Comparison of ENCODE assay signal across 17 cellular contexts in genomic region chr2:157732596-157732995, GRCh38.
"Had no signal": no experiment of that assay in that cellular context is flagged by ENCODE, and none has a peak within 500 bp of the region (broad histone marks: within the 10 kb centered on the region; RNA-seq: fewer than 3 reads in every experiment).

No MANE protein-coding gene starts in this region.

- H3K27ac ChIP-seq: adrenal gland, cardiac muscle cell, skin epidermis, tibial artery, WERI-Rb-1 had no signal

- DNase-seq: activated CD4-positive, alpha-beta memory T cell treated with anti-CD3 and anti-CD28 coated beads, Interleukin-2, amount 10 ng/mL, durations not matched to agents 7 days and 5 days; activated CD4-positive, alpha-beta T cell treated with anti-CD3 and anti-CD28 coated beads for 4 hours; activated effector memory CD4-positive, alpha-beta T cell treated with anti-CD3 and anti-CD28 coated beads, Interleukin-2, amount 50 U/mL, for 16 hours; activated T-cell treated with anti-CD3 and anti-CD28 coated beads, Interleukin-2, amount 50 U/mL, for 4 hours; adrenal gland; hypothalamus; nucleus accumbens; stimulated activated CD4-positive, alpha-beta T cell treated with anti-CD3 and anti-CD28 coated beads, Interleukin-4, amount 100 ng/mL, for 24 hours; stimulated activated naive CD4-positive, alpha-beta T cell; T1000; tibial artery; WERI-Rb-1 had no signal

- FAIRE-seq: urothelium cell line had no signal

- H3K27me3 Mint-ChIP-seq: activated CD4-positive, alpha-beta memory T cell treated with anti-CD3 and anti-CD28 coated beads, Interleukin-2, amount 10 ng/mL, durations not matched to agents 7 days and 5 days; activated naive CD4-positive, alpha-beta T cell treated with anti-CD3 and anti-CD28 coated beads, Interleukin-2, amount 50 U/mL, for 24 hours had no signal

- H3K27ac Mint-ChIP-seq: activated CD4-positive, alpha-beta memory T cell treated with anti-CD3 and anti-CD28 coated beads, Interleukin-2, amount 10 ng/mL, durations not matched to agents 7 days and 5 days; activated naive CD4-positive, alpha-beta T cell treated with anti-CD3 and anti-CD28 coated beads, Interleukin-2, amount 50 U/mL, for 24 hours; nephron had no signal

- H3K4me3 Mint-ChIP-seq: activated CD4-positive, alpha-beta memory T cell treated with anti-CD3 and anti-CD28 coated beads, Interleukin-2, amount 10 ng/mL, durations not matched to agents 7 days and 5 days; activated naive CD4-positive, alpha-beta T cell treated with anti-CD3 and anti-CD28 coated beads, Interleukin-2, amount 50 U/mL, for 24 hours; activated T-cell treated with anti-CD3 and anti-CD28 coated beads, Interleukin-2, amount 50 U/mL, for 4 hours; nephron had no signal

- H3K4me1 Mint-ChIP-seq: activated naive CD4-positive, alpha-beta T cell treated with anti-CD3 and anti-CD28 coated beads, Interleukin-2, amount 50 U/mL, for 24 hours; nephron had no signal

- H3K9me3 ChIP-seq: adrenal gland, tibial artery had no signal

- H3K4me3 ChIP-seq: adrenal gland, cardiac muscle cell, skin epidermis, tibial artery had no signal

- H3K27me3 ChIP-seq: adrenal gland, cardiac muscle cell, tibial artery had no signal

- ATAC-seq: activated T-cell treated with anti-CD3 and anti-CD28 coated beads, Interleukin-2, amount 50 U/mL, for 4 hours had no signal

- H3K4me1 ChIP-seq: adrenal gland, tibial artery had no signal
